In genomic region chr16:57366544-57367040, GRCh38 we compare ENCODE assay signal across 25 cellular contexts. TPM values are rescaled to one million over a fixed set of nuclear protein-coding genes. Genes with fewer than 3 reads are reported as not detected.
DNase-seq lines count a peak whose midpoint lies in the region; ATAC-seq, FAIRE-seq and TF ChIP-seq lines count a peak whose summit lies in the region.
"Had no signal": no experiment of that assay in that cellular context is flagged by ENCODE, and none has a peak within 500 bp of the region (broad histone marks: within the 10 kb centered on the region; RNA-seq: fewer than 3 reads in every experiment).

No MANE protein-coding gene starts in this region.

- no peak overlapping the region for H2BK12ac ChIP-seq in neuronal stem cell (ENCODE audit: low read length)

- H3K27ac Mint-ChIP-seq in activated T-helper 17 cell treated with anti-CD3 and anti-CD28 coated beads, Interleukin-2, amount 50 U/mL, for 72 hours: peak overlapping the region; percentile 84
- H3K27ac Mint-ChIP-seq: mesothelial cell of epicardium; natural killer cell; stimulated activated naive CD8-positive, alpha-beta T cell treated with anti-CD3 and anti-CD28 coated beads, Interleukin-15, Interleukin-2, amounts not matched to agents 100 ng/mL and 50 ng/mL, for 24 hours had no signal

- no peak overlapping the region for H3K27ac ChIP-seq in neuronal stem cell (replicated peaks; ENCODE audit: low read length)
- H3K27ac ChIP-seq: skin epidermis, tibial artery had no signal

- POLR2A ChIA-PET in HEK293T (lab: Yijun Ruan, JAX): no interaction called here

- peaks cover 6% of the 10 kb centered on the region for H3K4me1 Mint-ChIP-seq in activated T-helper 17 cell treated with anti-CD3 and anti-CD28 coated beads, Interleukin-2, amount 50 U/mL, for 72 hours
- H3K4me1 Mint-ChIP-seq: mesothelial cell of epicardium had no signal

- H3K4me2 ChIP-seq in neuronal stem cell (ENCODE audit: insufficient read depth, low read length, poor library complexity, severe bottlenecking): no peak overlapping the region

- FAIRE-seq in GM12891 (lab: Jason Lieb, UNC): peak; percentile 9

- H3K4me3 ChIP-seq in neuronal stem cell (ENCODE audit: low read length in 2 of 2): no peak overlapping the region
- H3K4me3 ChIP-seq: esophagus squamous epithelium, skin epidermis, tibial artery had no signal

- peaks cover 2% of the 10 kb centered on the region in 2 donors for H3K4me1 ChIP-seq in neuronal stem cell (ENCODE audit: control insufficient read depth in 2 of 2, insufficient read depth in 1 of 2, low read depth in 1 of 2, low read length in 2 of 2)

- no peaks in the 10 kb centered on the region for H3K9me3 Mint-ChIP-seq in activated T-helper 17 cell treated with anti-CD3 and anti-CD28 coated beads, Interleukin-2, amount 50 U/mL, for 72 hours
- H3K9me3 Mint-ChIP-seq: mesothelial cell of epicardium; natural killer cell; stimulated activated naive CD8-positive, alpha-beta T cell treated with anti-CD3 and anti-CD28 coated beads, Interleukin-15, Interleukin-2, amounts not matched to agents 100 ng/mL and 50 ng/mL, for 24 hours; T-helper 1 cell treated with Interleukin-12 subunit alpha and Interleukin-12 subunit beta and Interleukin-4 antibody, amounts not matched to agents 30 μg/mL and 1 μg/mL, for 36 hours had no signal

- DNase-seq in CD1c-positive myeloid dendritic cell (ENCODE audit: extremely low spot score) (peak; percentile 28), GM12891 (ENCODE audit: insufficient read length, low spot score) (no peak), neuronal stem cell (ENCODE audit: low spot score) (no peak), GM03348 (ENCODE audit: low spot score) (no peak), HEK293T (ENCODE audit: extremely low spot score) (no peak), germinal center (ENCODE audit: low spot score) (no peak)
- DNase-seq: activated CD4-positive, alpha-beta T cell treated with anti-CD3 and anti-CD28 coated beads, Interleukin-2, amount 50 U/mL, for 48 hours; activated naive CD4-positive, alpha-beta T cell treated with Interleukin-2 at 50 U/mL for 16 hours; aorta; cerebellar nuclear complex; DND-41; effector memory CD4-positive, alpha-beta T cell; esophagus squamous epithelium; left cardiac atrium; natural killer cell; NCI-H2227 treated with DMSO at 0.1 percent for 48 hours; NCI-H82 had no signal

- no peaks in the 10 kb centered on the region for H3K9me3 ChIP-seq in neuronal stem cell (replicated peaks in 1 of 2; ENCODE audit: control insufficient read depth in 2 of 2, insufficient read depth in 1 of 2, low read depth in 1 of 2, low read length in 2 of 2)
- H3K9me3 ChIP-seq: esophagus squamous epithelium, tibial artery had no signal

- peak overlapping the region; percentile 58 for H2BK15ac ChIP-seq in neuronal stem cell (ENCODE audit: low read length)

- H4K8ac ChIP-seq in neuronal stem cell (ENCODE audit: low read depth, low read length): peak overlapping the region; percentile 82

- no peak for ATAC-seq in activated T-helper 17 cell treated with anti-CD3 and anti-CD28 coated beads, Interleukin-2, amount 50 U/mL, for 72 hours (replicated peaks)
- ATAC-seq: natural killer cell had no signal

- no peak overlapping the region for H3K4me3 Mint-ChIP-seq in activated T-helper 17 cell treated with anti-CD3 and anti-CD28 coated beads, Interleukin-2, amount 50 U/mL, for 72 hours
- H3K4me3 Mint-ChIP-seq: mesothelial cell of epicardium; natural killer cell; stimulated activated naive CD8-positive, alpha-beta T cell treated with anti-CD3 and anti-CD28 coated beads, Interleukin-15, Interleukin-2, amounts not matched to agents 100 ng/mL and 50 ng/mL, for 24 hours; T-helper 1 cell treated with Interleukin-12 subunit alpha and Interleukin-12 subunit beta and Interleukin-4 antibody, amounts not matched to agents 30 μg/mL and 1 μg/mL, for 36 hours had no signal

- H3K36me3 Mint-ChIP-seq in activated T-helper 17 cell treated with anti-CD3 and anti-CD28 coated beads, Interleukin-2, amount 50 U/mL, for 72 hours (ENCODE audit: low read depth): no peaks in the 10 kb centered on the region
- H3K36me3 Mint-ChIP-seq: mesothelial cell of epicardium, natural killer cell had no signal

- no peak overlapping the region for H4K91ac ChIP-seq in neuronal stem cell (ENCODE audit: low read depth, low read length, poor library complexity)

- H3K27me3 Mint-ChIP-seq in activated T-helper 17 cell treated with anti-CD3 and anti-CD28 coated beads, Interleukin-2, amount 50 U/mL, for 72 hours: peaks cover 25% of the 10 kb centered on the region

- no peaks in the 10 kb centered on the region for H3K79me1 ChIP-seq in neuronal stem cell (ENCODE audit: low read depth, low read length)

- no peak overlapping the region for H2AFZ ChIP-seq in neuronal stem cell (ENCODE audit: low read length)

- peak overlapping the region; percentile 31 for H2BK120ac ChIP-seq in neuronal stem cell (ENCODE audit: low read depth, low read length)

- peaks cover 0 to 26% (median 0%) of the 10 kb centered on the region in 3 experiments for H3K27me3 ChIP-seq in neuronal stem cell (ENCODE audit: control insufficient read depth in 3 of 3, insufficient read depth in 3 of 3, low read depth in 1 of 3, low read length in 3 of 3)
- H3K27me3 ChIP-seq: esophagus squamous epithelium, tibial artery had no signal

- no peak overlapping the region for H3K9ac ChIP-seq in neuronal stem cell (ENCODE audit: low read depth, low read length, poor library complexity)

- CTCF ChIA-PET in HEK293T (lab: Yijun Ruan, JAX): interaction anchor here (0.6 kb wide), 1 partner anchor 1388 kb away, joined by 3 read pairs; no protein-coding TSS in a partner anchor

- peak; percentile 81 for TF ChIP-seq POLR2A in GM12891 (IDR thresholded peaks at IDR 0.05; ENCODE audit: low read depth, low read length)

- H3K4ac ChIP-seq in neuronal stem cell (ENCODE audit: low read length): no peak overlapping the region

- no peaks in the 10 kb centered on the region for H3K36me3 ChIP-seq in neuronal stem cell (replicated peaks in 1 of 2; ENCODE audit: control insufficient read depth in 2 of 2, insufficient read depth in 2 of 2, low read length in 2 of 2)
- H3K36me3 ChIP-seq: esophagus squamous epithelium, tibial artery had no signal

- H3K23ac ChIP-seq in neuronal stem cell (ENCODE audit: low read depth, low read length, poor library complexity): no peak overlapping the region

- no CpG with 5 or more reads among the region's 6 CpGs for WGBS in neuronal stem cell (ENCODE audit: extremely low coverage in 2 of 2, insufficient read length in 2 of 2, insufficient replicate concordance in 1 of 2), 2 donors

- H2BK5ac ChIP-seq in neuronal stem cell (ENCODE audit: low read length): no peak overlapping the region

- no peak overlapping the region for H3K14ac ChIP-seq in neuronal stem cell (ENCODE audit: low read length)

- H2AK5ac ChIP-seq in neuronal stem cell (ENCODE audit: low read depth, low read length): peak overlapping the region; percentile 56

- peak overlapping the region; percentile 35 for H3K18ac ChIP-seq in neuronal stem cell (ENCODE audit: low read length)

TF ChIP-seq in GM12891, 5 proteins besides CTCF, POLR2A, EP300 and RAD21:
- TF ChIP-seq TAF1 (IDR thresholded peaks at IDR 0.05; ENCODE audit: low read depth, low read length) (no peak), POLR2AphosphoS5 (IDR thresholded peaks at IDR 0.05; ENCODE audit: low read depth, low read length) (peak; percentile 73; the same call in 1 of the 2 replicates), SPI1 (IDR thresholded peaks at IDR 0.05; ENCODE audit: low read depth, low read length) (no peak), PAX5 (IDR thresholded peaks at IDR 0.05; ENCODE audit: insufficient read depth, low read length, severe bottlenecking) (no peak), POU2F2 (IDR thresholded peaks at IDR 0.05; ENCODE audit: low read depth, low read length) (peak; percentile 34; the same call in 1 of the 2 replicates)

TF ChIP-seq in HEK293T, 16 proteins besides CTCF, POLR2A, EP300 and RAD21:
- TF ChIP-seq TARDBP (IDR thresholded peaks at IDR 0.05) (no peak), PKNOX1 (IDR thresholded peaks at IDR 0.05) (no peak), BHLHE40 (IDR thresholded peaks at IDR 0.05; ENCODE audit: borderline replicate concordance) (no peak), ARNT (IDR thresholded peaks at IDR 0.05) (no peak), HDGF (IDR thresholded peaks at IDR 0.05; ENCODE audit: borderline replicate concordance) (no peak), LEF1 (IDR thresholded peaks at IDR 0.05; ENCODE audit: borderline replicate concordance) (no peak), ZNF384 (IDR thresholded peaks at IDR 0.05) (no peak), FOXM1 (IDR thresholded peaks at IDR 0.05; ENCODE audit: borderline replicate concordance) (no peak), L3MBTL2 (conservative IDR thresholded peaks at IDR 0.05) (no peak), FOXK2 (IDR thresholded peaks at IDR 0.05) (no peak), FOXA1 (IDR thresholded peaks at IDR 0.05) (no peak), ELF4 (IDR thresholded peaks at IDR 0.05) (no peak), NFRKB (IDR thresholded peaks at IDR 0.05) (no peak), SUZ12 (IDR thresholded peaks at IDR 0.05) (no peak), SP1 (IDR thresholded peaks at IDR 0.05) (no peak)

RNA-seq across cellular contexts. Expression of gene CX3CL1, which starts 5.7 kb away (rescaled TPM):
- polyA plus RNA-seq in GM12891 (2012; ENCODE audit: low read depth, missing spikeins): 0.74 TPM
- total RNA-seq in activated T-helper 17 cell treated with anti-CD3 and anti-CD28 coated beads, Interleukin-2, amount 50 U/mL, for 72 hours: not detected
- 3.6 TPM for polyA plus RNA-seq in neuronal stem cell (2013, experiment 1 of 2)
- 3.7 TPM for polyA plus RNA-seq in neuronal stem cell (2013, experiment 2 of 2)
- total RNA-seq: MCF 10A, natural killer cell, PC-3 had no signal

RNA-seq across cellular contexts. Expression of gene CCL22, which starts 8.0 kb away (rescaled TPM):
- 734 TPM for polyA plus RNA-seq in GM12891 (2012; ENCODE audit: low read depth, missing spikeins)
- total RNA-seq in activated T-helper 17 cell treated with anti-CD3 and anti-CD28 coated beads, Interleukin-2, amount 50 U/mL, for 72 hours: 10 to 100 TPM in 1 of 2 donors, 1 to 10 TPM in 1; 1.1 to 11.5 TPM
- polyA plus RNA-seq in neuronal stem cell (2013, experiment 1 of 2): not detected
- polyA plus RNA-seq in neuronal stem cell (2013, experiment 2 of 2): not detected
- total RNA-seq: MCF 10A, mesothelial cell of epicardium, PC-3 had no signal

RNA-seq across cellular contexts. Expression of gene CCL17, which starts 38.0 kb away (rescaled TPM):
- 132 TPM for polyA plus RNA-seq in GM12891 (2012; ENCODE audit: low read depth, missing spikeins)
- total RNA-seq in activated T-helper 17 cell treated with anti-CD3 and anti-CD28 coated beads, Interleukin-2, amount 50 U/mL, for 72 hours: 1 to 10 TPM in 1 of 2 donors, under 1 TPM in 1; 0.65 to 7.8 TPM
- not detected for polyA plus RNA-seq in neuronal stem cell (2013, experiment 1 of 2)
- not detected for polyA plus RNA-seq in neuronal stem cell (2013, experiment 2 of 2)
- total RNA-seq: left cardiac atrium, MCF 10A, mesothelial cell of epicardium, natural killer cell, PC-3 had no signal
- polyA plus RNA-seq: aorta had no signal
